9 cellular contexts compared by ENCODE assay signal in the genomic region with DNA sequence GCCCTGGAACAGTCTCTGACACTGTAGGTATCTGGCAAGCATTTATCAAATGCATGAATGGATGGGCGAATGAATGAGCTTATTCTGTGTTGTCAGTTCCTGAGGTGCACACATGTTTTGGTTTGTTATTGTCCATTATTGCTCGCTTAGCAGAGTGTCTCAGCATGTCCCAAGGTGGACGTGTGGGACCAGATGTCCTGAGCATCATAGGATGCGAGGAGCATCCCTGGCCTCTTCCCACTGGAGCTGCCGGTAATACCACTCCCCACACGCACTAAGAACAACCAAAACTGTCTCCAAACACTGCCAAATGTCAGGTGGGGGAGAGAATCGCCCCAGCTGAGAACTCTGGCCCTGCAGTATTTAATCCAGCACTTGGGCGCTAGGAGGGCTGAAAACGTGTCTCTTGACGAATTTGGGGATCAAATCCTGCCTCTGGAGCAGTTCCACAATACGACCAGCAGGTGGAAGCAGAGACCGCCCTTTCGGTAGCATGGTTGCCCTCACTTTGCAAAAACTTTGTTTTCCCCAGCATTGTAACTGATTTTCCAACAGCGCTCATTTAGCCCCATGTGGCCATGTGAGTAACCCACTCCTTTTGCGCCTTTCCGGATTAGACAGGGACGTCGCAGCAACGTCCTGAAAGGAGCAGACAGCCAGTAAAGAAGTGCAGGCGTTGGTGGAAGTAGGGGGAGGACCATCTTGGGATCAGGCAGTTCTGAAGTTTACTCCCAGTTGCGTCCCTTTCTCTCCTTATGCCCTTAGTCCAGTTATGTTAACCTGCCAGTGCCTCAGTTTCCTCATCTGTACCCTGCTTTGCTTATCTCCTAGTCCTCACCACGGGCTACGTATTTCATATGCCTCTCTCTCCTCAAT. TPM values are rescaled to one million over a fixed set of nuclear protein-coding genes. Genes with fewer than 3 reads are reported as not detected.
A peak's percentile ranks its signal among the peaks of the same experiment; 100 is the strongest.
DNase-seq lines count a peak whose midpoint lies in the region; ATAC-seq and TF ChIP-seq lines count a peak whose summit lies in the region.
"Had no signal": no experiment of that assay in that cellular context is flagged by ENCODE, and none has a peak within 500 bp of the region (broad histone marks: within the 10 kb centered on the region; RNA-seq: fewer than 3 reads in every experiment).

No MANE protein-coding gene starts in this region.

- no peaks in the 10 kb centered on the region for H3K27me3 Mint-ChIP-seq in activated T-helper 2 cell treated with anti-CD3 and anti-CD28 coated beads, Interferon-gamma antibody, Interleukin-2, Interleukin-4, amounts not matched to agents 10 μg/mL and 5 μg/mL and 100 μg/mL, durations not matched to agents 14 hours and 24 hours and 36 hours (ENCODE audit: low read depth)
- peaks cover 8% of the 10 kb centered on the region for H3K27me3 Mint-ChIP-seq in type B pancreatic cell

- H3K27me3 ChIP-seq in gastroesophageal sphincter = peaks cover 18% of the 10 kb centered on the region
- H3K27me3 ChIP-seq in parathyroid adenoma (ENCODE audit: control insufficient read depth, insufficient read depth, low read length) = no peaks in the 10 kb centered on the region

- no peak overlapping the region for H3K27ac Mint-ChIP-seq in activated T-helper 2 cell treated with anti-CD3 and anti-CD28 coated beads, Interferon-gamma antibody, Interleukin-2, Interleukin-4, amounts not matched to agents 10 μg/mL and 5 μg/mL and 100 μg/mL, durations not matched to agents 14 hours and 24 hours and 36 hours
- peak overlapping the region; percentile 63 for H3K27ac Mint-ChIP-seq in type B pancreatic cell

- H3K9me3 Mint-ChIP-seq in activated T-helper 2 cell treated with anti-CD3 and anti-CD28 coated beads, Interferon-gamma antibody, Interleukin-2, Interleukin-4, amounts not matched to agents 10 μg/mL and 5 μg/mL and 100 μg/mL, durations not matched to agents 14 hours and 24 hours and 36 hours = no peaks in the 10 kb centered on the region
- no peaks in the 10 kb centered on the region for H3K9me3 Mint-ChIP-seq in type B pancreatic cell

- H3K4me1 ChIP-seq in gastroesophageal sphincter (peaks cover 0 to 39% (median 4%) of the 10 kb centered on the region in 3 donors), parathyroid adenoma (no peaks in the 10 kb centered on the region)

- no peaks in the 10 kb centered on the region for H3K36me3 Mint-ChIP-seq in activated T-helper 2 cell treated with anti-CD3 and anti-CD28 coated beads, Interferon-gamma antibody, Interleukin-2, Interleukin-4, amounts not matched to agents 10 μg/mL and 5 μg/mL and 100 μg/mL, durations not matched to agents 14 hours and 24 hours and 36 hours (ENCODE audit: low read depth)
- no peaks in the 10 kb centered on the region for H3K36me3 Mint-ChIP-seq in type B pancreatic cell

- no peaks in the 10 kb centered on the region for H3K79me2 ChIP-seq in parathyroid adenoma

- intact Hi-C loops in activated T-helper 2 cell treated with anti-CD3 and anti-CD28 coated beads, Interferon-gamma antibody, Interleukin-2, Interleukin-4, amounts not matched to agents 10 μg/mL and 5 μg/mL and 100 μg/mL, durations not matched to agents 14 hours and 24 hours and 36 hours (cut with micrococcal nuclease) = loop anchor here (1.0 to 5.0 kb wide), 4 partner anchors 55 to 313 kb away; partner anchors contain the start of genes METTL22, PMM2 and TMEM186

- DNase-seq in GDM1 (lab: John Stamatoyannopoulos, UW) (peak; percentile 73), GOT3 (lab: John Stamatoyannopoulos, UW) (peak; percentile 48), LNCaP clone FGC (ENCODE audit: low read depth) (peak; percentile 83), SHP77 (lab: John Stamatoyannopoulos, UW) (peak; percentile 85 to 88), type B pancreatic cell (ENCODE audit: extremely low spot score, unreplicated experiment) (peak; percentile 82)
- DNase-seq in activated T-helper 2 cell treated with anti-CD3 and anti-CD28 coated beads, Interferon-gamma antibody, Interleukin-2, Interleukin-4, amounts not matched to agents 10 μg/mL and 5 μg/mL and 100 μg/mL, durations not matched to agents 14 hours and 24 hours and 36 hours (ENCODE audit: low spot score) = peak; percentile 71

- no peak overlapping the region for H3K27ac ChIP-seq in gastroesophageal sphincter
- no peak overlapping the region for H3K27ac ChIP-seq in parathyroid adenoma

- H3K4me2 ChIP-seq in parathyroid adenoma (ENCODE audit: low read length) = no peak overlapping the region

- ATAC-seq in gastroesophageal sphincter = peak; percentile 84

- no peak overlapping the region for H3K4me3 Mint-ChIP-seq in activated T-helper 2 cell treated with anti-CD3 and anti-CD28 coated beads, Interferon-gamma antibody, Interleukin-2, Interleukin-4, amounts not matched to agents 10 μg/mL and 5 μg/mL and 100 μg/mL, durations not matched to agents 14 hours and 24 hours and 36 hours (ENCODE audit: low read depth)
- peak overlapping the region; percentile 31 for H3K4me3 Mint-ChIP-seq in type B pancreatic cell

- peak overlapping the region; percentile 18 for H2AFZ ChIP-seq in parathyroid adenoma

- no peaks in the 10 kb centered on the region for H3K9me3 ChIP-seq in gastroesophageal sphincter
- no peaks in the 10 kb centered on the region for H3K9me3 ChIP-seq in parathyroid adenoma (ENCODE audit: control insufficient read depth, low read length)

- no peak overlapping the region for H3K9ac ChIP-seq in parathyroid adenoma

- WGBS in gastroesophageal sphincter (ENCODE audit: low coverage in 1 of 2), 2 donors = 18 to 27% methylated on average over 6 to 19 of the region's 23 CpGs

- no peak for TF ChIP-seq POLR2A in gastroesophageal sphincter (IDR thresholded peaks at IDR 0.05)

- peaks cover 6% of the 10 kb centered on the region for H3K4me1 Mint-ChIP-seq in activated T-helper 2 cell treated with anti-CD3 and anti-CD28 coated beads, Interferon-gamma antibody, Interleukin-2, Interleukin-4, amounts not matched to agents 10 μg/mL and 5 μg/mL and 100 μg/mL, durations not matched to agents 14 hours and 24 hours and 36 hours (ENCODE audit: low read depth)
- peaks cover 15% of the 10 kb centered on the region for H3K4me1 Mint-ChIP-seq in type B pancreatic cell (ENCODE audit: unreplicated experiment)

- TF ChIP-seq CTCF in LNCaP clone FGC (IDR thresholded peaks at IDR 0.05; ENCODE audit: control insufficient read depth, extremely low read depth, insufficient read depth) (peak; percentile 97), gastroesophageal sphincter (IDR thresholded peaks at IDR 0.05) (peak; percentile 97 to 99 (median 98)), parathyroid adenoma (IDR thresholded peaks at IDR 0.05) (peak; percentile 97), type B pancreatic cell (conservative IDR thresholded peaks at IDR 0.05) (peak; percentile 100)

- H3K36me3 ChIP-seq in gastroesophageal sphincter (no peaks in the 10 kb centered on the region), parathyroid adenoma (ENCODE audit: control insufficient read depth, insufficient read depth, low read length) (no peaks in the 10 kb centered on the region)

- H3K4me3 ChIP-seq in LNCaP clone FGC (ENCODE audit: low read depth, low read length) = no peak overlapping the region
- H3K4me3 ChIP-seq in gastroesophageal sphincter = no peak overlapping the region
- no peak overlapping the region for H3K4me3 ChIP-seq in parathyroid adenoma (ENCODE audit: low read depth, low read length)

- TF ChIP-seq EP300 in gastroesophageal sphincter (IDR thresholded peaks at IDR 0.05) = no peak

RNA-seq across cellular contexts. Expression of gene TMEM114, which starts 22.7 kb away (rescaled TPM):
- total RNA-seq in activated T-helper 2 cell treated with anti-CD3 and anti-CD28 coated beads, Interferon-gamma antibody, Interleukin-2, Interleukin-4, amounts not matched to agents 10 μg/mL and 5 μg/mL and 100 μg/mL, durations not matched to agents 14 hours and 24 hours and 36 hours = not detected in 2 replicates
- total RNA-seq in gastroesophageal sphincter (not detected), type B pancreatic cell (ENCODE audit: low replicate concordance) (0.50 TPM in 1 of 2 replicates, not detected in the other)
- total RNA-seq: temporal lobe had no signal

RNA-seq across cellular contexts. Expression of gene METTL22, which starts 53.9 kb away (rescaled TPM):
- 34.9 and 39.0 TPM in 2 replicates for total RNA-seq in activated T-helper 2 cell treated with anti-CD3 and anti-CD28 coated beads, Interferon-gamma antibody, Interleukin-2, Interleukin-4, amounts not matched to agents 10 μg/mL and 5 μg/mL and 100 μg/mL, durations not matched to agents 14 hours and 24 hours and 36 hours
- total RNA-seq in gastroesophageal sphincter (10 to 100 TPM; 14.4 to 31.9 (median 24.8) TPM), type B pancreatic cell (ENCODE audit: low replicate concordance) (35.4 and 42.3 TPM in 2 replicates)
